Comparison of ENCODE assay signal across 8 cellular contexts in the genomic region with DNA sequence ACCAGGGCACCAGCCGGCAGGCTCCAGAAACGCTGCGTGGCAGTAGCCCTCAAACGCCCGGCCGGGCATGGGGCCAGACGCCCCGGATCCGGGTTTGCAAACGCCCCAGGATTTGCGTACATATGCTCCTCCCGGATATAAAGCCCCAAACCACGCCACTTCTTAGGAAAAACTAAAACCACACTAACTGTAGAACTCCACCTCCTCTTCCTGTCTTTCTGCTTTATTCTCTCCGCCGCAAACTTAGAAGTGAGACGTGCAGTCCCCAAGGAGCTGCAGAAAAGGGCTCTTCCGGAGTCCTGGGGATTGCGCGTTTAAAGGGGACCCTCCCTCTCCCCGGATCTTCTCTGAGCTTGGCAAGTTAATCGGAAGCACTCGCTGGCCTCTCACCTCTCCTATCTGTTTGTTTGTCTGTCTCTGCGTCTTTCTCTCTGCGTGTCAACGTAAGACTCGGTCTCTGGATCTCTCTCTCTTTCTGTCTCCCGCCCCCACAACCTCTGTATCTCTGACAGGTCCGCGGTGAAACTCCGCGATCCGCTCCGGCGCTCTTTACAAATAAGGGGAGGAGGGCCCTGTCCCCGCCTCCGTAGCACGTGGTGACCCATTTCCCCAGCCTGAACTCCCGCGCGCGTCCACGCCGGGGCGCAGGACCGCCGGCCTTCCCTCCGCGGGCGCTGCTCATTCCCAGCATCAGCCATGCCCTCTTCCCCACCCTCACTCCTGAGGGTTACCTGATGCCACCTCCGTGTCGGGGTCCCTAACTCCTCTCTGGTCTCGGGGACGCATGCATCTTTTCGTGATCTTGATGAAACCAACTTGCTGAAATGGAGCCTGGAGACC.
A peak's percentile ranks its signal among the peaks of the same experiment; 100 is the strongest.
DNase-seq lines count a peak whose midpoint lies in the region; ATAC-seq lines count a peak whose summit lies in the region.

A gene (minus strand): TSS at position 528 of the 840 bp plus-strand sequence. CDS start 820 bp downstream, outside the sequence.

- ATAC-seq in GM19025 (IDR thresholded peaks at IDR 0.05; ENCODE audit: low read depth, unreplicated experiment) = peak; percentile 70
- ATAC-seq in HG03196 (IDR thresholded peaks at IDR 0.05; ENCODE audit: unreplicated experiment) = peak; percentile 86

- peak; percentile 87 to 93 for DNase-seq in AML-193 (lab: John Stamatoyannopoulos, UW)
- peak; percentile 73 for DNase-seq in NCI-H510A (lab: John Stamatoyannopoulos, UW)
- peak; percentile 75 for DNase-seq in activated CD4-positive, alpha-beta T cell treated with anti-CD3 and anti-CD28 coated beads for 1 hour
- peak; percentile 77 for DNase-seq in cerebellar cortex (ENCODE audit: low spot score)
- DNase-seq in kidney glomerular epithelial cell (lab: John Stamatoyannopoulos, UW) = peak; percentile 85
- DNase-seq in stimulated activated CD4-positive, alpha-beta T cell treated with anti-CD3 and anti-CD28 coated beads, Interleukin-1b, Interleukin-23, amount 100 ng/mL, for 1 hour (ENCODE audit: low read depth in 2 of 2) = peak; percentile 54 to 72

Comparison
In these comparisons a context has a peak if more than half of its experiments do, and no peak if none do; other contexts are left out.
1. Peak in every context shown above with its lines: DNase-seq and ATAC-seq.